In the genomic region with DNA sequence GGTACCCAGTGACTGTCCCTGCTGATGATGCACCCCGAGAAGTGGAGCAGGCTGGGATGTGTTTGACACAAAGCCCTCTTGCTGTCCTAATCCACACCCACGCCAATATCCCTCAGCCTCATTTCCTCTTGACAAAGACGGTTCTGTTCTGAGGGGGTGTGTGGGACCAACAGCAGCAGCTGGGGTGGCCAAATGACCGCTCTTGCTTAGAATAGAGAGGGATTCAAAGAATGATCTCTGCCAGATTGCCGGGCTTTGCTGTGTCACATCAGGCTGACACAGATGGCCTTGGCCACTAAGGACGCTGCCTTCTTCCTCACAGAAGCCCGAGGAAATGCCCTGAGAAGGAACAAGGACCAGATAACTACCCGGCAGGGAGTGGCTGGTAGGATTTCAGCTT, we compare ENCODE assay signal across 24 cellular contexts.
DNase-seq lines count a peak whose midpoint lies in the region; ATAC-seq and TF ChIP-seq lines count a peak whose summit lies in the region.
"Had no signal": no experiment of that assay in that cellular context is flagged by ENCODE, and none has a peak within 500 bp of the region (broad histone marks: within the 10 kb centered on the region; RNA-seq: fewer than 3 reads in every experiment).

No MANE protein-coding gene starts in this region.

- in situ Hi-C loops in brain microvascular endothelial cell (cut with HindIII; ENCODE audit: low pct_ligation_motif_present, low sequenced_read_pairs): no loop called here

- intact Hi-C loops in head of caudate nucleus (cut with DNase I): no loop called here

- peak; percentile 93 for DNase-seq in Ammon's horn (ENCODE audit: low spot score)
- DNase-seq in amygdala (lab: John Stamatoyannopoulos, UW): peak in 52 of 56 donors; percentile 7 to 89 (median 61)
- DNase-seq in head of caudate nucleus: peak; percentile 19 to 92 (median 78)
- DNase-seq in pons (ENCODE audit: low spot score): peak; percentile 95
- DNase-seq in activated T-cell treated with anti-CD3 and anti-CD28 coated beads, Interleukin-2, amount 50 U/mL, for 1 hour: no peak
- DNase-seq in brain microvascular endothelial cell: no peak
- DNase-seq: activated gamma-delta T cell treated with Interleukin-2 at 50 U/mL for 16 hours, aorta, colonic mucosa, DMS153, foreskin keratinocyte, HCEC 1CT, left lung, NCI-H1417, NCI-H524 treated with DMSO at 0.1 percent for 48 hours, Right ventricle myocardium superior, T-helper 1 cell had no signal

- no peak overlapping the region for H3K4me3 ChIP-seq in brain microvascular endothelial cell (ENCODE audit: low read depth, low read length)
- H3K4me3 ChIP-seq: colonic mucosa, GM12878, left lung, prostate gland, suprapubic skin had no signal

- no peak overlapping the region for H3K27ac ChIP-seq in brain microvascular endothelial cell
- H3K27ac ChIP-seq: C4-2B, colonic mucosa, foreskin keratinocyte, left lung, prostate gland, suprapubic skin had no signal

- no peaks in the 10 kb centered on the region for H3K27me3 ChIP-seq in brain microvascular endothelial cell (replicated peaks)
- H3K27me3 ChIP-seq: colonic mucosa, foreskin keratinocyte, left lung, suprapubic skin had no signal

- ATAC-seq in HG03039 (IDR thresholded peaks at IDR 0.05; ENCODE audit: unreplicated experiment) (no peak), GM21390 (IDR thresholded peaks at IDR 0.05; ENCODE audit: unreplicated experiment) (no peak)
- ATAC-seq: foreskin keratinocyte, GM12878, HepG2, left lung had no signal

- H3K36me3 ChIP-seq in brain microvascular endothelial cell (replicated peaks): no peaks in the 10 kb centered on the region
- H3K36me3 ChIP-seq: colonic mucosa, left lung, prostate gland, suprapubic skin had no signal

- TF ChIP-seq CTCF in brain microvascular endothelial cell (IDR thresholded peaks at IDR 0.05; ENCODE audit: low read depth, low read length, missing control alignments): no peak

Comparison
In these comparisons a context has a peak if more than half of its experiments do, and no peak if none do; other contexts are left out.
1. DNase-seq: peak in Ammon's horn (single experiment), amygdala (52 of 56), head of caudate nucleus (42 of 42) and pons (single experiment); none in activated T-cell treated with anti-CD3 and anti-CD28 coated beads, Interleukin-2, amount 50 U/mL, for 1 hour (single experiment) and brain microvascular endothelial cell (single experiment).